Comparison of ENCODE assay signal across 24 cellular contexts in the genomic region with DNA sequence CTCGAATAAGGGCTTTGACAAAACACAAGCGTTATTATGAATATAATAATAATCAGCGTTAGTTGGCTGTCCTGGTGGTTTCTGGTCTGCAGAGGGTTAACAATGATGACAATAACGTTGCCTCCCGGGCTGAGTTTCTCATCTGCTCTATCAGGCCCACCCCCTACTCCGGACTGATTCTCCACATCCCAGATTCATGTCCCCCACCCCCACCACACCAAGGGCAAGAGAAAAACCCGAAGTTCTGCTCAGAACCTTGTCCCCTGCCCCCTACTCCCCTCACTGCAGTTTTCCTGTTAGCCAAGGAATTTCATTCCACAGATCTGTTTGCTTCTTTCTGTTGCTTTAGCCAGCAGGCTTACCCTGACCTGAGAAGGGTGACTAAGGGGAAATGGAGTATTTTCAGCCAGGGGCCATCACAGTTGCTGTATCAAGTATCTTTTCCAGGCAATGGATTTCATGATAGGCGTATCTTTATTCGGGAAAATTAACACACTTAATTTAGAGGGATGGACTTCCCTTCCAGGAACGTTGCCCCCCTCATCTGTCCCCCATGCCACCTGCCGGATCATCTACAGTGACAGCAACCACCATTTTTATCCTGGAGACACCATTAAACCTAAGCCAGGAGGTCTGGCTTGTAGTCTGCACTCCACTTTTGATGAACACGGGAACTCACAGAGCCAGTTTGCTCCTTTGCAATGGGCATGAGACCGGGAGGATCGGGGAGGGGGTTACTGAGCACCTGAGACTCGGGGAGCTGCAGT. TPM values are rescaled to one million over a fixed set of nuclear protein-coding genes. Genes with fewer than 3 reads are reported as not detected.
"Had no signal": no experiment of that assay in that cellular context is flagged by ENCODE, and none has a peak within 500 bp of the region (broad histone marks: within the 10 kb centered on the region; RNA-seq: fewer than 3 reads in every experiment).

No MANE protein-coding gene starts in this region.

- H3K4me1 ChIP-seq: thyroid gland had no signal

- H3K4me3 ChIP-seq: dorsolateral prefrontal cortex, thyroid gland had no signal

- DNase-seq: activated CD4-positive, alpha-beta T cell treated with anti-CD3 and anti-CD28 coated beads, Interleukin-2, amount 10 ng/mL, durations not matched to agents 7 days and 5 days; activated CD8-positive, alpha-beta T cell treated with anti-CD3 and anti-CD28 coated beads, Interleukin-2, amount 10 ng/mL, durations not matched to agents 7 days and 5 days; activated naive CD4-positive, alpha-beta T cell treated with Interleukin-2 at 50 U/mL for 16 hours; activated naive CD8-positive, alpha-beta T cell treated with anti-CD3 and anti-CD28 coated beads, Interleukin-2, amount 10 ng/mL, durations not matched to agents 7 days and 5 days; activated T-cell treated with anti-CD3 and anti-CD28 coated beads, Interleukin-2, amount 50 U/mL, for 24 hours; amygdala; caudate nucleus; foreskin fibroblast; glutamatergic neuron; hippocampal formation; kidney glomerular epithelial cell; left ventricle myocardium superior; naive thymus-derived CD4-positive, alpha-beta T cell; nucleus accumbens; stimulated activated CD4-positive, alpha-beta T cell treated with anti-CD3 and anti-CD28 coated beads, Interleukin-1b, Interleukin-23, amount 100 ng/mL, for 48 hours; stimulated activated CD8-positive, alpha-beta memory T cell treated with anti-CD3 and anti-CD28 coated beads, Interleukin-4, amount 100 ng/mL, for 48 hours; stimulated activated naive CD4-positive, alpha-beta T cell; T-cell; thyroid gland had no signal

- FAIRE-seq: urothelium cell line had no signal

- H3K4me3 Mint-ChIP-seq: activated CD4-positive, alpha-beta T cell treated with anti-CD3 and anti-CD28 coated beads, Interleukin-2, amount 10 ng/mL, durations not matched to agents 7 days and 5 days; activated CD8-positive, alpha-beta T cell treated with anti-CD3 and anti-CD28 coated beads, Interleukin-2, amount 10 ng/mL, durations not matched to agents 7 days and 5 days; activated naive CD8-positive, alpha-beta T cell treated with anti-CD3 and anti-CD28 coated beads, Interleukin-2, amount 10 ng/mL, durations not matched to agents 7 days and 5 days; activated T-cell treated with anti-CD3 and anti-CD28 coated beads, Interleukin-2, amount 50 U/mL, for 24 hours; naive thymus-derived CD4-positive, alpha-beta T cell; T-cell had no signal

- H3K27me3 ChIP-seq: thyroid gland had no signal

- H3K27ac Mint-ChIP-seq: activated CD4-positive, alpha-beta T cell treated with anti-CD3 and anti-CD28 coated beads, Interleukin-2, amount 10 ng/mL, durations not matched to agents 7 days and 5 days; activated CD8-positive, alpha-beta T cell treated with anti-CD3 and anti-CD28 coated beads, Interleukin-2, amount 10 ng/mL, durations not matched to agents 7 days and 5 days; activated naive CD8-positive, alpha-beta T cell treated with anti-CD3 and anti-CD28 coated beads, Interleukin-2, amount 10 ng/mL, durations not matched to agents 7 days and 5 days; activated T-cell treated with anti-CD3 and anti-CD28 coated beads, Interleukin-2, amount 50 U/mL, for 24 hours; activated T-helper 2 cell treated with anti-CD3 and anti-CD28 coated beads, Interferon-gamma antibody, Interleukin-2, Interleukin-4, amounts not matched to agents 10 μg/mL and 5 μg/mL and 100 μg/mL, durations not matched to agents 14 hours and 24 hours and 36 hours; naive thymus-derived CD4-positive, alpha-beta T cell; T-cell had no signal

- H3K4me1 Mint-ChIP-seq: activated CD4-positive, alpha-beta T cell treated with anti-CD3 and anti-CD28 coated beads, Interleukin-2, amount 10 ng/mL, durations not matched to agents 7 days and 5 days; activated naive CD8-positive, alpha-beta T cell treated with anti-CD3 and anti-CD28 coated beads, Interleukin-2, amount 10 ng/mL, durations not matched to agents 7 days and 5 days; naive thymus-derived CD4-positive, alpha-beta T cell; T-cell had no signal

- H3K36me3 ChIP-seq: thyroid gland had no signal

- H3K27ac ChIP-seq: dorsolateral prefrontal cortex, epithelial cell of prostate, thyroid gland had no signal

- H3K9me3 ChIP-seq: thyroid gland had no signal

- H3K36me3 Mint-ChIP-seq: activated naive CD8-positive, alpha-beta T cell treated with anti-CD3 and anti-CD28 coated beads, Interleukin-2, amount 10 ng/mL, durations not matched to agents 7 days and 5 days; naive thymus-derived CD4-positive, alpha-beta T cell; T-cell had no signal

- H3K9me3 Mint-ChIP-seq: activated CD4-positive, alpha-beta T cell treated with anti-CD3 and anti-CD28 coated beads, Interleukin-2, amount 10 ng/mL, durations not matched to agents 7 days and 5 days; activated naive CD8-positive, alpha-beta T cell treated with anti-CD3 and anti-CD28 coated beads, Interleukin-2, amount 10 ng/mL, durations not matched to agents 7 days and 5 days; activated T-cell treated with anti-CD3 and anti-CD28 coated beads, Interleukin-2, amount 50 U/mL, for 24 hours; activated T-helper 2 cell treated with anti-CD3 and anti-CD28 coated beads, Interferon-gamma antibody, Interleukin-2, Interleukin-4, amounts not matched to agents 10 μg/mL and 5 μg/mL and 100 μg/mL, durations not matched to agents 14 hours and 24 hours and 36 hours; T-cell had no signal

- ATAC-seq: activated CD8-positive, alpha-beta T cell treated with anti-CD3 and anti-CD28 coated beads, Interleukin-2, amount 10 ng/mL, durations not matched to agents 7 days and 5 days; left ventricle myocardium superior; naive thymus-derived CD4-positive, alpha-beta T cell; T-cell had no signal

RNA-seq across cellular contexts. Expression of gene ALOX15, which starts 23.7 kb away (rescaled TPM):
- total RNA-seq: activated CD8-positive, alpha-beta T cell treated with anti-CD3 and anti-CD28 coated beads, Interleukin-2, amount 10 ng/mL, durations not matched to agents 7 days and 5 days; activated naive CD8-positive, alpha-beta T cell treated with anti-CD3 and anti-CD28 coated beads, Interleukin-2, amount 10 ng/mL, durations not matched to agents 7 days and 5 days; activated T-helper 2 cell treated with anti-CD3 and anti-CD28 coated beads, Interferon-gamma antibody, Interleukin-2, Interleukin-4, amounts not matched to agents 10 μg/mL and 5 μg/mL and 100 μg/mL, durations not matched to agents 14 hours and 24 hours and 36 hours; renal cortical epithelial cell; thyroid gland had no signal
- polyA plus RNA-seq: naive thymus-derived CD4-positive, alpha-beta T cell had no signal

RNA-seq across cellular contexts. Expression of gene SMTNL2, which starts 33.4 kb away (rescaled TPM):
- total RNA-seq: activated CD4-positive, alpha-beta T cell treated with anti-CD3 and anti-CD28 coated beads, Interleukin-2, amount 10 ng/mL, durations not matched to agents 7 days and 5 days; activated CD8-positive, alpha-beta T cell treated with anti-CD3 and anti-CD28 coated beads, Interleukin-2, amount 10 ng/mL, durations not matched to agents 7 days and 5 days; activated naive CD8-positive, alpha-beta T cell treated with anti-CD3 and anti-CD28 coated beads, Interleukin-2, amount 10 ng/mL, durations not matched to agents 7 days and 5 days; activated T-helper 2 cell treated with anti-CD3 and anti-CD28 coated beads, Interferon-gamma antibody, Interleukin-2, Interleukin-4, amounts not matched to agents 10 μg/mL and 5 μg/mL and 100 μg/mL, durations not matched to agents 14 hours and 24 hours and 36 hours; naive thymus-derived CD4-positive, alpha-beta T cell; T-cell had no signal
- polyA plus RNA-seq: naive thymus-derived CD4-positive, alpha-beta T cell had no signal

RNA-seq across cellular contexts. Expression of gene GGT6, which starts 57.4 kb away (rescaled TPM):
- total RNA-seq: activated CD4-positive, alpha-beta T cell treated with anti-CD3 and anti-CD28 coated beads, Interleukin-2, amount 10 ng/mL, durations not matched to agents 7 days and 5 days; activated CD8-positive, alpha-beta T cell treated with anti-CD3 and anti-CD28 coated beads, Interleukin-2, amount 10 ng/mL, durations not matched to agents 7 days and 5 days; activated naive CD8-positive, alpha-beta T cell treated with anti-CD3 and anti-CD28 coated beads, Interleukin-2, amount 10 ng/mL, durations not matched to agents 7 days and 5 days; activated T-helper 2 cell treated with anti-CD3 and anti-CD28 coated beads, Interferon-gamma antibody, Interleukin-2, Interleukin-4, amounts not matched to agents 10 μg/mL and 5 μg/mL and 100 μg/mL, durations not matched to agents 14 hours and 24 hours and 36 hours; naive thymus-derived CD4-positive, alpha-beta T cell; T-cell had no signal
- polyA plus RNA-seq: naive thymus-derived CD4-positive, alpha-beta T cell had no signal
